ENCODE assay signal across 8 cellular contexts in genomic region chr21:44510508-44511218, GRCh38. TPM values are rescaled to one million over a fixed set of nuclear protein-coding genes. Genes with fewer than 3 reads are reported as not detected.
DNase-seq lines count a peak whose midpoint lies in the region; ATAC-seq and TF ChIP-seq lines count a peak whose summit lies in the region.

No MANE protein-coding gene starts in this region.

- H3K27ac ChIP-seq in GM23338 (ENCODE audit: low read depth), result no peak overlapping the region

- POLR2A ChIA-PET in AG04449 (lab: Yijun Ruan, JAX), result no interaction called here

- H3K4me1 ChIP-seq in GM23338 (ENCODE audit: insufficient read depth), result no peaks in the 10 kb centered on the region

- CTCF ChIA-PET in AG04449 (lab: Yijun Ruan, JAX), result interaction anchor here (0.9 to 4.1 kb wide), 15 partner anchors 9 to 627 kb away, joined by 3 to 37 read pairs (median 4); no protein-coding TSS in a partner anchor

- no peaks in the 10 kb centered on the region; the same call in 2 of the 3 replicates for H3K9me3 Mint-ChIP-seq in GM23338
- H3K9me3 Mint-ChIP-seq in effector memory CD8-positive, alpha-beta T cell, result no peaks in the 10 kb centered on the region

- H3K4me1 Mint-ChIP-seq in GM23338, result no peaks in the 10 kb centered on the region; the same call in 2 of the 3 replicates
- H3K4me1 Mint-ChIP-seq in effector memory CD8-positive, alpha-beta T cell (ENCODE audit: low read depth in 2 of 2), result peaks cover 2 to 3% of the 10 kb centered on the region in 2 donors

- H3K9me2 ChIP-seq in GM23338 (ENCODE audit: insufficient read depth), result no peaks in the 10 kb centered on the region

- TF ChIP-seq CTCF in AG04449 (IDR thresholded peaks at IDR 0.05; ENCODE audit: insufficient read depth, low read length, missing control alignments), result peak; percentile 78
- TF ChIP-seq CTCF in GM23338 (conservative IDR thresholded peaks at IDR 0.05; ENCODE audit: low read depth in 2 of 2), result peak; percentile 83 to 95

- ATAC-seq in GM23338 (peak; percentile 89), HG02840 (IDR thresholded peaks at IDR 0.05; ENCODE audit: low FRiP score, unreplicated experiment) (no peak)
- peak; percentile 98 for ATAC-seq in effector memory CD8-positive, alpha-beta T cell (replicated peaks)

- H3K27me3 ChIP-seq in GM23338 (ENCODE audit: insufficient read depth), result no peaks in the 10 kb centered on the region

- 0 out of 2 replicates have a peak overlapping the region, but pooled peaks have one; percentile 52 for H2AFZ ChIP-seq in GM23338

- no peaks in the 10 kb centered on the region for H3K36me3 ChIP-seq in GM23338 (ENCODE audit: insufficient read depth)

- H3K4me3 ChIP-seq in AG04449 (ENCODE audit: low read depth, low read length), result no peak overlapping the region
- H3K4me3 ChIP-seq in GM23338, result peak overlapping the region; percentile 45

- H3K79me2 ChIP-seq in GM23338 (replicated peaks; ENCODE audit: insufficient read depth), result no peaks in the 10 kb centered on the region

- no peak overlapping the region for H3K27ac Mint-ChIP-seq in GM23338
- H3K27ac Mint-ChIP-seq in effector memory CD8-positive, alpha-beta T cell, result no peak overlapping the region

- H3K27me3 Mint-ChIP-seq in GM23338 (ENCODE audit: insufficient read depth, low read depth, poor library complexity), result peaks cover 14% of the 10 kb centered on the region
- H3K27me3 Mint-ChIP-seq in effector memory CD8-positive, alpha-beta T cell, result peaks cover 0 to 17% of the 10 kb centered on the region in 2 donors

- H4K20me1 ChIP-seq in GM23338 (replicated peaks; ENCODE audit: insufficient read depth), result no peaks in the 10 kb centered on the region

- DNase-seq in AG04449 (ENCODE audit: low read depth, low spot score) (no peak), GM23338 (ENCODE audit: low spot score) (peak; percentile 86), NCI-H748 (lab: John Stamatoyannopoulos, UW; ENCODE audit: unreplicated experiment) (peak; percentile 81), midbrain (lab: John Stamatoyannopoulos, UW) (peak; percentile 14)
- DNase-seq in activated CD8-positive, alpha-beta memory T cell treated with anti-CD3 and anti-CD28 coated beads for 24 hours, result peak; percentile 94
- peak; percentile 81 to 86 (median 82) for DNase-seq in effector memory CD8-positive, alpha-beta T cell
- DNase-seq in stimulated activated CD8-positive, alpha-beta memory T cell treated with anti-CD3 and anti-CD28 coated beads, Interleukin-7, amount 100 ng/mL, for 48 hours (ENCODE audit: extremely low read depth in 1 of 2, low read depth in 1 of 2), result peak; percentile 27 to 31

- peak overlapping the region; percentile 70; the same call in 1 of the 2 replicates for H3K4me2 ChIP-seq in GM23338

- H3K36me3 Mint-ChIP-seq in GM23338 (ENCODE audit: low read depth), result no peaks in the 10 kb centered on the region
- no peaks in the 10 kb centered on the region for H3K36me3 Mint-ChIP-seq in effector memory CD8-positive, alpha-beta T cell (ENCODE audit: insufficient read depth)

- H3F3A ChIP-seq in GM23338 (replicated peaks; ENCODE audit: low read depth), result no peaks in the 10 kb centered on the region

- H3K4me3 Mint-ChIP-seq in GM23338, result peak overlapping the region; percentile 54; the same call in 2 of the 3 replicates
- peak overlapping the region in 1 of 2 donors; percentile 35 for H3K4me3 Mint-ChIP-seq in effector memory CD8-positive, alpha-beta T cell

TF ChIP-seq in GM23338, 12 proteins besides CTCF, POLR2A, EP300 and RAD21:
- no peak for TF ChIP-seq ZNF331 (CRISPR knock-in tag; IDR thresholded peaks at IDR 0.05; ENCODE audit: low read depth)
- TF ChIP-seq CREB1 (CRISPR knock-in tag; IDR thresholded peaks at IDR 0.05; ENCODE audit: low read depth), result peak; percentile 24; the same call in 1 of the 2 replicates

RNA-seq across cellular contexts. Expression of gene KRTAP10-1, which starts 29.3 kb away (rescaled TPM):
- not detected in 2 replicates for total RNA-seq in GM23338 (2014; rRNA removed; shearing (Covaris generic))
- polyA plus RNA-seq in GM23338 (2016; fragmentation: Nextera tagmentation; extraction: Ambion mirVana), result not detected in 2 replicates

RNA-seq across cellular contexts. Expression of gene KRTAP10-2, which starts 40.6 kb away (rescaled TPM):
- total RNA-seq in GM23338 (2014; rRNA removed; shearing (Covaris generic)), result not detected in 2 replicates
- 0.24 TPM in 1 of 2 replicates, not detected in the other for polyA plus RNA-seq in GM23338 (2016; fragmentation: Nextera tagmentation; extraction: Ambion mirVana)

RNA-seq across cellular contexts. Expression of gene KRTAP10-3, which starts 47.9 kb away (rescaled TPM):
- total RNA-seq in GM23338 (2014; rRNA removed; shearing (Covaris generic)), result not detected in 2 replicates
- not detected in 2 replicates for polyA plus RNA-seq in GM23338 (2016; fragmentation: Nextera tagmentation; extraction: Ambion mirVana)

RNA-seq across cellular contexts. Expression of gene LRRC3, which starts 55.4 kb away (rescaled TPM):
- total RNA-seq in GM23338 (2014; rRNA removed; shearing (Covaris generic)), result 4.4 and 6.8 TPM in 2 replicates
- 0.95 and 1.2 TPM in 2 replicates for polyA plus RNA-seq in GM23338 (2016; fragmentation: Nextera tagmentation; extraction: Ambion mirVana)
